ENCODE assay signal across 8 cellular contexts in genomic region chr13:114161644-114162532, GRCh38. TPM values are rescaled to one million over a fixed set of nuclear protein-coding genes. Genes with fewer than 3 reads are reported as not detected.
DNase-seq lines count a peak whose midpoint lies in the region; ATAC-seq and TF ChIP-seq lines count a peak whose summit lies in the region.

No MANE protein-coding gene starts in this region.

- H3K14ac ChIP-seq in IMR-90 (replicated peaks; ENCODE audit: low read depth, low read length) = no peak overlapping the region

- H3K4me2 ChIP-seq in IMR-90 (ENCODE audit: low read depth, low read length) = peak overlapping the region; percentile 11

- peak overlapping the region in 1 of 2 experiments; percentile 17; a peak in 1 of 4 replicates for H4K8ac ChIP-seq in IMR-90 (ENCODE audit: low read depth in 2 of 2, low read length in 2 of 2)

- no peak for TF ChIP-seq CTCF in IMR-90 (conservative IDR thresholded peaks at IDR 0.05; ENCODE audit: low read depth, low read length)

- in situ Hi-C loops in IMR-90 (cut with MboI; ENCODE audit: low sequenced_read_pairs) = no loop called here

- no peaks in the 10 kb centered on the region for H3K36me3 Mint-ChIP-seq in T-helper 17 cell (ENCODE audit: low read depth)

- H4K20me1 ChIP-seq in IMR-90 (ENCODE audit: insufficient read depth, low read length) = no peaks in the 10 kb centered on the region; the same call in 1 of the 2 replicates

- no peak overlapping the region for H2BK20ac ChIP-seq in IMR-90 (ENCODE audit: low read depth, low read length)

- H3K27ac Mint-ChIP-seq in T-helper 17 cell = peak overlapping the region; percentile 86

- WGBS in IMR-90 (ENCODE audit: extremely low coverage in 2 of 2, insufficient read length in 1 of 2), 2 experiments = 25% methylated on average over 12 of the region's 32 CpGs; no CpG with 5 or more reads in 1 of the 2 experiments

- POLR2A ChIA-PET in IMR-90 (lab: Charles Lee; ENCODE audit: unreplicated experiment) = no interaction called here

- H3K27ac ChIP-seq in IMR-90 (ENCODE audit: insufficient read depth, low read length) = no peak overlapping the region

- H3K9me3 ChIP-seq in IMR-90 (ENCODE audit: control insufficient read depth, insufficient read depth, low read length) (no peaks in the 10 kb centered on the region; the same call in 1 of the 2 replicates), T-helper 17 cell (ENCODE audit: control insufficient read depth, low read length, poor library complexity, severe bottlenecking) (no peaks in the 10 kb centered on the region)

- H2AFZ ChIP-seq in IMR-90 (replicated peaks; ENCODE audit: low read length, poor library complexity) = peak overlapping the region; percentile 81

- ATAC-seq in IMR-90 (ENCODE audit: low read depth) = peak; percentile 85
- ATAC-seq in T-helper 17 cell = peak; percentile 77
- ATAC-seq in sciatic nerve = peak; percentile 76
- no peak for ATAC-seq in HG03108 (IDR thresholded peaks at IDR 0.05; ENCODE audit: unreplicated experiment)

- H3K4me3 ChIP-seq in IMR-90 (ENCODE audit: insufficient read depth, low read depth, low read length) = no peak overlapping the region

- H2BK120ac ChIP-seq in IMR-90 (ENCODE audit: low read depth, low read length) = no peak overlapping the region

- TF ChIP-seq POLR2A in IMR-90 (IDR thresholded peaks at IDR 0.05; ENCODE audit: low read depth, low read length) = no peak

- no peak overlapping the region for H3K56ac ChIP-seq in IMR-90 (ENCODE audit: extremely low read depth, insufficient read depth, low read length)

- peaks cover 56% of the 10 kb centered on the region for H3K4me1 Mint-ChIP-seq in T-helper 17 cell

- H3K36me3 ChIP-seq in IMR-90 (ENCODE audit: control insufficient read depth, insufficient read depth, low read length) = no peaks in the 10 kb centered on the region

- H3K9me1 ChIP-seq in IMR-90 (ENCODE audit: insufficient read depth, low read length) = no peaks in the 10 kb centered on the region

- H3K18ac ChIP-seq in IMR-90 (ENCODE audit: low read depth, low read length) = no peak overlapping the region

- dilution Hi-C loops in IMR-90 (cut with HindIII; ENCODE audit: low sequenced_read_pairs, unreplicated experiment) = no loop called here

- H2AK9ac ChIP-seq in IMR-90 (replicated peaks; ENCODE audit: low read depth, low read length, poor library complexity) = peak overlapping the region; percentile 60

- no peak overlapping the region for H4K91ac ChIP-seq in IMR-90 (ENCODE audit: insufficient read depth, low read depth, low read length)

- peaks cover 54% of the 10 kb centered on the region for H3K27me3 ChIP-seq in IMR-90 (ENCODE audit: control insufficient read depth, insufficient read depth, low read length)

- no peak for TF ChIP-seq RAD21 in IMR-90 (IDR thresholded peaks at IDR 0.05; ENCODE audit: low read length)

- no peak overlapping the region for H2BK5ac ChIP-seq in IMR-90 (ENCODE audit: low read depth, low read length, poor library complexity, severe bottlenecking)

- H2AK5ac ChIP-seq in IMR-90 (ENCODE audit: low read depth, low read length) = no peak overlapping the region; the same call in 1 of the 2 replicates

- no peak overlapping the region for H3K9ac ChIP-seq in IMR-90 (ENCODE audit: low read depth, low read length)

- H3K79me1 ChIP-seq in IMR-90 (ENCODE audit: low read depth in 1 of 2, low read length in 2 of 2) = no peaks in the 10 kb centered on the region

- peak overlapping the region; percentile 7; the same call in 1 of the 2 replicates for H3K4ac ChIP-seq in IMR-90 (ENCODE audit: low read depth, low read length)

- BruUV-seq in IMR-90 (replicated peaks; lab: Mats Ljungman, UMichigan) = no TSS peak

- intact Hi-C loops in IMR-90 (cut with micrococcal nuclease) (no loop called here), sciatic nerve (cut with DNase I) (no loop called here)

- H3K27me3 Mint-ChIP-seq in T-helper 17 cell = no peaks in the 10 kb centered on the region

- H3K4me3 Mint-ChIP-seq in T-helper 17 cell = peak overlapping the region; percentile 89

- no peak overlapping the region for H4K5ac ChIP-seq in IMR-90 (ENCODE audit: low read depth, low read length)

- CTCF ChIA-PET in IMR-90 (lab: Yijun Ruan, JAX) = no interaction called here

- peaks cover 2% of the 10 kb centered on the region; the same call in 1 of the 2 replicates for H3K4me1 ChIP-seq in IMR-90 (ENCODE audit: control insufficient read depth, insufficient read depth, low read length)

- H2BK15ac ChIP-seq in IMR-90 (ENCODE audit: low read depth, low read length) = 0 out of 3 replicates have a peak overlapping the region, but pooled peaks have one; percentile 35

- peak; percentile 19 for DNase-seq in IMR-90
- no peak for DNase-seq in T-helper 17 cell
- peak; percentile 16 for DNase-seq in fibroblast of peridontal ligament (ENCODE audit: extremely low read depth)
- DNase-seq in sciatic nerve (ENCODE audit: low spot score) = no peak
- no peak for DNase-seq in effector CD4-positive, alpha-beta T cell
- no peak for DNase-seq in activated CD4-positive, CD25-positive, alpha-beta regulatory T cell (lab: John Stamatoyannopoulos, UW)
- DNase-seq in NCI-H1436 (lab: John Stamatoyannopoulos, UW) = no peak

- 0 out of 2 replicates have a peak overlapping the region, but pooled peaks have one; percentile 3 for H3K23ac ChIP-seq in IMR-90 (ENCODE audit: low read depth, low read length)

TF ChIP-seq in IMR-90, 13 proteins besides CTCF, POLR2A, EP300 and RAD21:
- TF ChIP-seq RFX5 (IDR thresholded peaks at IDR 0.05; ENCODE audit: low read depth, low read length) = no peak
- TF ChIP-seq CEBPB (IDR thresholded peaks at IDR 0.05; ENCODE audit: low read depth, low read length) = no peak
- TF ChIP-seq NFE2L2 (IDR thresholded peaks at IDR 0.05; ENCODE audit: low read depth, low read length) = no peak
- TF ChIP-seq, protein P1, sequence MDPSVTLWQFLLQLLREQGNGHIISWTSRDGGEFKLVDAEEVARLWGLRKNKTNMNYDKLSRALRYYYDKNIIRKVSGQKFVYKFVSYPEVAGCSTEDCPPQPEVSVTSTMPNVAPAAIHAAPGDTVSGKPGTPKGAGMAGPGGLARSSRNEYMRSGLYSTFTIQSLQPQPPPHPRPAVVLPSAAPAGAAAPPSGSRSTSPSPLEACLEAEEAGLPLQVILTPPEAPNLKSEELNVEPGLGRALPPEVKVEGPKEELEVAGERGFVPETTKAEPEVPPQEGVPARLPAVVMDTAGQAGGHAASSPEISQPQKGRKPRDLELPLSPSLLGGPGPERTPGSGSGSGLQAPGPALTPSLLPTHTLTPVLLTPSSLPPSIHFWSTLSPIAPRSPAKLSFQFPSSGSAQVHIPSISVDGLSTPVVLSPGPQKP (IDR thresholded peaks at IDR 0.05; ENCODE audit: borderline replicate concordance, low read depth, low read length) = no peak
- TF ChIP-seq FOS (IDR thresholded peaks at IDR 0.05; ENCODE audit: low read depth, low read length) = no peak
- no peak for TF ChIP-seq USF2 (IDR thresholded peaks at IDR 0.05; ENCODE audit: low read depth, low read length)
- no peak for TF ChIP-seq MXI1 (IDR thresholded peaks at IDR 0.05; ENCODE audit: borderline replicate concordance, low read depth, low read length)
- TF ChIP-seq RCOR1 (IDR thresholded peaks at IDR 0.05; ENCODE audit: insufficient replicate concordance, low read length) = no peak
- no peak for TF ChIP-seq CHD1 (IDR thresholded peaks at IDR 0.05; ENCODE audit: low read depth, low read length)
- no peak for TF ChIP-seq BHLHE40 (IDR thresholded peaks at IDR 0.05; ENCODE audit: low read depth, low read length)
- TF ChIP-seq MAZ (IDR thresholded peaks at IDR 0.05; ENCODE audit: borderline replicate concordance, low read depth, low read length) = no peak

RNA-seq across cellular contexts. Expression of gene CFAP97D2, which starts 17.2 kb away (rescaled TPM):
- total RNA-seq in IMR-90 (2012; rRNA removed) (not detected in 2 replicates), T-helper 17 cell (not detected), sciatic nerve (not detected)
- not detected in 2 replicates for polyA plus RNA-seq in IMR-90 (2012; rRNA removed)
- not detected in 2 replicates for polyA plus RNA-seq in IMR-90 (2012; cell fraction: cytosol; rRNA removed)
- not detected in 2 replicates for polyA plus RNA-seq in IMR-90 (2012; cell fraction: nucleus; rRNA removed; ENCODE audit: low replicate concordance)

RNA-seq across cellular contexts. Expression of gene RASA3, which starts 29.5 kb away (rescaled TPM):
- total RNA-seq in IMR-90 (2012; rRNA removed) = 21.0 and 22.8 TPM in 2 replicates
- polyA plus RNA-seq in IMR-90 (2012; rRNA removed) = 31.0 and 31.4 TPM in 2 replicates
- 22.9 and 29.5 TPM in 2 replicates for polyA plus RNA-seq in IMR-90 (2012; cell fraction: cytosol; rRNA removed)
- 48.4 and 48.8 TPM in 2 replicates for polyA plus RNA-seq in IMR-90 (2012; cell fraction: nucleus; rRNA removed; ENCODE audit: low replicate concordance)
- total RNA-seq in T-helper 17 cell = 100 to 1,000 TPM; 204 to 215 TPM
- 47.6 TPM for total RNA-seq in sciatic nerve

Comparison
In these comparisons a context has a peak if more than half of its experiments do, and no peak if none do; other contexts are left out.
1. DNase-seq: peak in IMR-90 (single experiment) and fibroblast of peridontal ligament (single experiment); none in T-helper 17 cell (0 of 3), sciatic nerve (single experiment), effector CD4-positive, alpha-beta T cell (single experiment), activated CD4-positive, CD25-positive, alpha-beta regulatory T cell (0 of 4) and NCI-H1436 (single experiment).